ENCODE assay signal across 14 cellular contexts in the genomic region with DNA sequence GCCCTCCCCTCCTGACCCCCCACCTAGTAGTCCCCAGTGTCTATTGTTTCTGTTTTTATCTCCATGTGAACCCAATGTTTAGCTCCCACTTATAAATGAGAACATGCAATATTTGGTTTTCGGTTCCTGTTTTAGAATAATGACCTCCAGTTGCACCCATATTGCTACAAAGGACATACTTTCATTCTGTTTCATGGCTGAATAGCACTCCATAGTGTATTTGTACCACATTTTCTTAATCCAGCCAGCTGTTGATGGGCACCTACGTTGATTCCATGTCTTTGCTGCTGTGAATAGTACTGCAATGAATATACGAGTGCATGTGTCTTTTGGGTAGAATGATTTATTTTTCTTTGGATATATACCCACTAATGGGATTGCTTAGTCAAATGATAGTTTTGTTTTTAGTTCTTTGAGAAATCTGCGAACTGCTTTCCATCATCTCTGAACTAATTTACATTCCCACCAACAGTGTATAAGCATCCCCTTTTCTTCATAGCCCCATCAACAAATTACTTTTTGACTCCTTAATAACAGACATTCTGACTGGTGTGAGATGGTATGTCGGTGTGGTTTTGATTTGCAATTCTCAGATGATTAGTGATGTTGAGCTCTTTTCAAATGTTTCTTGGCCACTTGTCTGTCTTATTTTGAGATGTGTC.
A peak's percentile ranks its signal among the peaks of the same experiment; 100 is the strongest.
DNase-seq lines count a peak whose midpoint lies in the region; ATAC-seq, FAIRE-seq and TF ChIP-seq lines count a peak whose summit lies in the region.
"Had no signal": no experiment of that assay in that cellular context is flagged by ENCODE, and none has a peak within 500 bp of the region (broad histone marks: within the 10 kb centered on the region; RNA-seq: fewer than 3 reads in every experiment).

No MANE protein-coding gene starts in this region.

- no peak overlapping the region for H3K27ac ChIP-seq in brain microvascular endothelial cell

- in situ Hi-C loops in brain microvascular endothelial cell (cut with HindIII; ENCODE audit: low pct_ligation_motif_present, low sequenced_read_pairs): no loop called here

- peaks cover 3 to 28% (median 10%) of the 10 kb centered on the region in 9 donors for H3K9me3 Mint-ChIP-seq in naive thymus-derived CD8-positive, alpha-beta T cell

- POLR2A ChIA-PET in naive thymus-derived CD8-positive, alpha-beta T cell (lab: Charles Lee): no interaction called here

- H3K4me3 Mint-ChIP-seq in naive thymus-derived CD8-positive, alpha-beta T cell: no peak overlapping the region
- H3K4me3 Mint-ChIP-seq: natural killer cell treated with Interleukin-12 subunit alpha and Interleukin-12 subunit beta and Interleukin-15 and Interleukin-18, amount 100 ng/mL, for 72 hours had no signal

- no peaks in the 10 kb centered on the region for H3K27me3 ChIP-seq in brain microvascular endothelial cell (replicated peaks)

- H3K4me3 ChIP-seq in brain microvascular endothelial cell (ENCODE audit: low read depth, low read length): no peak overlapping the region

- ATAC-seq in GM19395 (IDR thresholded peaks at IDR 0.05; ENCODE audit: unreplicated experiment) (peak; percentile 96), HG02798 (IDR thresholded peaks at IDR 0.05; ENCODE audit: poor library complexity, unreplicated experiment) (peak; percentile 90), HG03460 (IDR thresholded peaks at IDR 0.05; ENCODE audit: unreplicated experiment) (peak; percentile 92)
- no peak for ATAC-seq in naive thymus-derived CD8-positive, alpha-beta T cell
- ATAC-seq: natural killer cell treated with Interleukin-12 subunit alpha and Interleukin-12 subunit beta and Interleukin-15 and Interleukin-18, amount 100 ng/mL, for 72 hours; stimulated activated naive CD8-positive, alpha-beta T cell treated with anti-CD3 and anti-CD28 coated beads, Interleukin-15, Interleukin-2, amounts not matched to agents 100 U/mL and 50 U/mL, for 24 hours had no signal

- peaks cover 0 to 14% (median 0%) of the 10 kb centered on the region in 3 donors for H3K36me3 Mint-ChIP-seq in naive thymus-derived CD8-positive, alpha-beta T cell

- no peak overlapping the region for H3K27ac Mint-ChIP-seq in naive thymus-derived CD8-positive, alpha-beta T cell
- H3K27ac Mint-ChIP-seq: activated T-helper 2 cell treated with anti-CD3 and anti-CD28 coated beads, Interferon-gamma antibody, Interleukin-2, Interleukin-4, amounts not matched to agents 10 μg/mL and 5 μg/mL and 100 μg/mL, durations not matched to agents 14 hours and 24 hours and 36 hours; natural killer cell treated with Interleukin-12 subunit alpha and Interleukin-12 subunit beta and Interleukin-15 and Interleukin-18, amount 100 ng/mL, for 72 hours had no signal

- peaks cover 0 to 4% (median 0%) of the 10 kb centered on the region in 5 donors for H3K27me3 Mint-ChIP-seq in naive thymus-derived CD8-positive, alpha-beta T cell
- H3K27me3 Mint-ChIP-seq: natural killer cell treated with Interleukin-12 subunit alpha and Interleukin-12 subunit beta and Interleukin-15 and Interleukin-18, amount 100 ng/mL, for 72 hours had no signal

- FAIRE-seq in GM12891 (lab: Jason Lieb, UNC): no peak
- FAIRE-seq: keratinocyte, TTC549 had no signal

- DNase-seq in GM12891 (ENCODE audit: insufficient read length, low spot score) (no peak), brain microvascular endothelial cell (no peak)
- DNase-seq in naive thymus-derived CD8-positive, alpha-beta T cell: no peak
- DNase-seq in stimulated activated CD4-positive, alpha-beta T cell treated with anti-CD3 and anti-CD28 coated beads, Interleukin-12 subunit alpha, Interleukin-12 subunit beta, amount 100 ng/mL, for 4 hours: no peak
- no peak for DNase-seq in activated CD4-positive, alpha-beta T cell treated with anti-CD3 and anti-CD28 coated beads, Interleukin-2, amount 50 U/mL, for 4 hours
- DNase-seq: caudate nucleus; stimulated activated naive CD8-positive, alpha-beta T cell treated with anti-CD3 and anti-CD28 coated beads, Interleukin-15, Interleukin-2, amounts not matched to agents 100 U/mL and 50 U/mL, for 24 hours had no signal

- H3K4me1 Mint-ChIP-seq in naive thymus-derived CD8-positive, alpha-beta T cell: no peaks in the 10 kb centered on the region

- no peaks in the 10 kb centered on the region for H3K36me3 ChIP-seq in brain microvascular endothelial cell (replicated peaks)

- no peak for TF ChIP-seq POLR2A in GM12891 (IDR thresholded peaks at IDR 0.05; ENCODE audit: low read depth, low read length)

- no peak for TF ChIP-seq CTCF in brain microvascular endothelial cell (IDR thresholded peaks at IDR 0.05; ENCODE audit: low read depth, low read length, missing control alignments)

TF ChIP-seq in GM12891, 5 proteins besides CTCF, POLR2A, EP300 and RAD21:
- no peak for TF ChIP-seq POLR2AphosphoS5 (IDR thresholded peaks at IDR 0.05; ENCODE audit: low read depth, low read length)
- peak; percentile 91 for TF ChIP-seq SPI1 (IDR thresholded peaks at IDR 0.05; ENCODE audit: low read depth, low read length)

Comparison
In these comparisons a context has a peak if more than half of its experiments do, and no peak if none do; other contexts are left out.
1. ATAC-seq: peak in GM19395 (single experiment), HG02798 (single experiment) and HG03460 (single experiment); none in naive thymus-derived CD8-positive, alpha-beta T cell (0 of 2).